Comparison of ENCODE assay signal across 8 cellular contexts in the genomic region with DNA sequence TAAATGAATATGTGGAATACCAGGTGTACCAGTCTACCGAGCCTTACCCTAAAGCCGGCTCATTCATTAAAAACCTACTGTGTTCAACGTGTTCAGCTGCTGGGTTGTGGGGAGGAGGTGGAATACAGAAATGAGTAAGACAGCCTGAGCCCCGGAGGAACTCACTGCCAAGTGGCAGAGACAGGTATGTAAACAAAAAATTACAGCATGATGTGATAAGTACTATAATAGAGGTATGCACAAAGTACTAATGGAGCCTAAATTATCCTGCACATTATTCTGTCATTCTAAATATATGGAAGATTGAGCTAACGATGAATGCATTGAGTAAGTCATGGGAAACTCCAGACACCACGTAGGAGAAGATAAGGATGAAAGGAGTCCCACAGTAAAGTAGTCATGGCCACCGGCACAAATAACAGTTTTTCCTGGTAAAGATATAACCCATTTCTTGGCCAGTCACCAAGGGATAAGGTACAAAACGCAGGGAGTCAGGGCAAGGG. TPM values are rescaled to one million over a fixed set of nuclear protein-coding genes. Genes with fewer than 3 reads are reported as not detected.
A peak's percentile ranks its signal among the peaks of the same experiment; 100 is the strongest.
DNase-seq lines count a peak whose midpoint lies in the region; ATAC-seq and TF ChIP-seq lines count a peak whose summit lies in the region.

No MANE protein-coding gene starts in this region.

- POLR2A ChIA-PET in SK-N-SH (lab: Yijun Ruan, JAX): no interaction called here
- POLR2A ChIA-PET in naive thymus-derived CD8-positive, alpha-beta T cell (lab: Charles Lee): interaction anchor here (0.6 kb wide), 1 partner anchor 177 kb away, joined by 3 read pairs; no protein-coding TSS in a partner anchor

- no peak for TF ChIP-seq RAD21 in SK-N-SH (IDR thresholded peaks at IDR 0.05; ENCODE audit: low read length)

- H3K27ac Mint-ChIP-seq in naive thymus-derived CD8-positive, alpha-beta T cell: no peak overlapping the region

- ATAC-seq in HG02885 (IDR thresholded peaks at IDR 0.05; ENCODE audit: poor library complexity, unreplicated experiment): peak; percentile 61
- ATAC-seq in naive thymus-derived CD8-positive, alpha-beta T cell: no peak

- H3K36me3 ChIP-seq in SK-N-SH (replicated peaks in 1 of 2; ENCODE audit: control insufficient read depth in 1 of 2, insufficient read depth in 2 of 2, low read length in 1 of 2) (no peaks in the 10 kb centered on the region), transverse colon (no peaks in the 10 kb centered on the region)

- H3K4me3 Mint-ChIP-seq in naive thymus-derived CD8-positive, alpha-beta T cell: peak overlapping the region in 3 of 10 donors; percentile 3 to 63 (median 54)

- no peak overlapping the region for H3K4me3 ChIP-seq in SK-N-SH (ENCODE audit: low read depth in 2 of 2, low read length in 1 of 2)
- H3K4me3 ChIP-seq in transverse colon: peak overlapping the region in 3 of 4 donors; percentile 7 to 24 (median 8)

- no peaks in the 10 kb centered on the region for H3K36me3 Mint-ChIP-seq in naive thymus-derived CD8-positive, alpha-beta T cell

- CTCF ChIA-PET in SK-N-SH (lab: Yijun Ruan, JAX): no interaction called here

- H3K4me2 ChIP-seq in SK-N-SH: no peak overlapping the region

- intact Hi-C loops in transverse colon (cut with DNase I; ENCODE audit: low total_unique reads): no loop called here

- in situ Hi-C loops in transverse colon (cut with MboI; ENCODE audit: low pct_ligation_motif_present in 1 of 4, low pct_unique_long_range_greater_than_20kb in 1 of 4, low sequenced_read_pairs in 3 of 4): no loop called here

- WGBS in SK-N-SH (ENCODE audit: low lambda C conversion rate): 42% methylated on average over 8 of the region's 8 CpGs
- WGBS in transverse colon (ENCODE audit: low coverage in 1 of 2), 2 donors: 32 to 39% methylated on average over 6 to 8 of the region's 8 CpGs

- TF ChIP-seq POLR2A in transverse colon (IDR thresholded peaks at IDR 0.05): no peak

- H3K27me3 Mint-ChIP-seq in naive thymus-derived CD8-positive, alpha-beta T cell: no peaks in the 10 kb centered on the region

- TF ChIP-seq EP300 in SK-N-SH (IDR thresholded peaks at IDR 0.05; ENCODE audit: borderline replicate concordance in 1 of 2, low read depth in 1 of 2, low read length in 1 of 2) (no peak), transverse colon (IDR thresholded peaks at IDR 0.05; ENCODE audit: low read depth) (no peak)

- H2AFZ ChIP-seq in SK-N-SH (ENCODE audit: low read depth): 0 out of 2 replicates have a peak overlapping the region, but pooled peaks have one; percentile 35

- H3K79me2 ChIP-seq in SK-N-SH (ENCODE audit: insufficient read depth): no peaks in the 10 kb centered on the region

- H3K4me1 Mint-ChIP-seq in naive thymus-derived CD8-positive, alpha-beta T cell: peaks cover 0 to 3% (median 1%) of the 10 kb centered on the region in 4 donors

- peak; percentile 19 to 37 for DNase-seq in stimulated activated CD4-positive, alpha-beta T cell treated with anti-CD3 and anti-CD28 coated beads, Interleukin-2, amount 100 ng/mL, for 24 hours
- DNase-seq in stimulated activated CD4-positive, alpha-beta T cell treated with anti-CD3 and anti-CD28 coated beads, Interleukin-4, amount 100 ng/mL, for 4 hours: no peak
- no peak for DNase-seq in SK-N-SH
- DNase-seq in transverse colon: no peak
- no peak for DNase-seq in naive thymus-derived CD8-positive, alpha-beta T cell
- DNase-seq in NCI-H2171 (lab: John Stamatoyannopoulos, UW): no peak
- DNase-seq in mesenteric fat pad (ENCODE audit: low spot score): no peak

- no peaks in the 10 kb centered on the region for H3K9me3 ChIP-seq in SK-N-SH
- no peaks in the 10 kb centered on the region for H3K9me3 ChIP-seq in transverse colon

- no peaks in the 10 kb centered on the region for H3K9me3 Mint-ChIP-seq in naive thymus-derived CD8-positive, alpha-beta T cell

- H4K20me1 ChIP-seq in SK-N-SH (ENCODE audit: insufficient read depth): no peaks in the 10 kb centered on the region

- H3F3A ChIP-seq in SK-N-SH (replicated peaks; ENCODE audit: insufficient read depth): no peaks in the 10 kb centered on the region

- H3K9ac ChIP-seq in SK-N-SH: no peak overlapping the region

- no peaks in the 10 kb centered on the region for H3K9me2 ChIP-seq in SK-N-SH

- TF ChIP-seq CTCF in SK-N-SH (IDR thresholded peaks at IDR 0.05) (no peak), transverse colon (IDR thresholded peaks at IDR 0.05) (no peak)

- H3K4me1 ChIP-seq in SK-N-SH (ENCODE audit: control insufficient read depth in 1 of 2, insufficient read depth in 2 of 2, low read depth in 1 of 2, low read length in 1 of 2) (no peaks in the 10 kb centered on the region), transverse colon (peaks cover 0 to 11% (median 4%) of the 10 kb centered on the region in 4 donors)

- H3K27ac ChIP-seq in SK-N-SH (ENCODE audit: low read depth in 2 of 2, low read length in 1 of 2): no peak overlapping the region
- H3K27ac ChIP-seq in transverse colon: peak overlapping the region; percentile 66 to 80 (median 72)

- no peaks in the 10 kb centered on the region for H3K27me3 ChIP-seq in SK-N-SH (ENCODE audit: insufficient read depth)
- no peaks in the 10 kb centered on the region for H3K27me3 ChIP-seq in transverse colon

TF ChIP-seq in SK-N-SH, 30 proteins besides CTCF, POLR2A, EP300 and RAD21 (continues in another document):
- TF ChIP-seq SMC3 (IDR thresholded peaks at IDR 0.05; ENCODE audit: low read depth, low read length) (no peak), RFX5 (IDR thresholded peaks at IDR 0.05; ENCODE audit: low read length) (no peak), MEF2A (IDR thresholded peaks at IDR 0.05; ENCODE audit: borderline replicate concordance, low read depth) (no peak), CHD2 (IDR thresholded peaks at IDR 0.05; ENCODE audit: low read length, partially characterized antibody) (no peak), GATA2 (CRISPR knock-in tag; IDR thresholded peaks at IDR 0.05) (no peak), NRF1 (IDR thresholded peaks at IDR 0.05; ENCODE audit: low read depth, low read length) (no peak), EZH2phosphoT487 (IDR thresholded peaks at IDR 0.05; ENCODE audit: borderline replicate concordance, low read depth) (no peak), YY1 (IDR thresholded peaks at IDR 0.05; ENCODE audit: low read depth) (no peak), NFIC (IDR thresholded peaks at IDR 0.05; ENCODE audit: borderline replicate concordance) (no peak), ELF1 (IDR thresholded peaks at IDR 0.05) (no peak)
- TF ChIP-seq, protein P1, sequence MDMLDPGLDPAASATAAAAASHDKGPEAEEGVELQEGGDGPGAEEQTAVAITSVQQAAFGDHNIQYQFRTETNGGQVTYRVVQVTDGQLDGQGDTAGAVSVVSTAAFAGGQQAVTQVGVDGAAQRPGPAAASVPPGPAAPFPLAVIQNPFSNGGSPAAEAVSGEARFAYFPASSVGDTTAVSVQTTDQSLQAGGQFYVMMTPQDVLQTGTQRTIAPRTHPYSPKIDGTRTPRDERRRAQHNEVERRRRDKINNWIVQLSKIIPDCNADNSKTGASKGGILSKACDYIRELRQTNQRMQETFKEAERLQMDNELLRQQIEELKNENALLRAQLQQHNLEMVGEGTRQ (IDR thresholded peaks at IDR 0.05; ENCODE audit: borderline replicate concordance, low read depth, low read length): no peak
- TF ChIP-seq, protein P2, sequence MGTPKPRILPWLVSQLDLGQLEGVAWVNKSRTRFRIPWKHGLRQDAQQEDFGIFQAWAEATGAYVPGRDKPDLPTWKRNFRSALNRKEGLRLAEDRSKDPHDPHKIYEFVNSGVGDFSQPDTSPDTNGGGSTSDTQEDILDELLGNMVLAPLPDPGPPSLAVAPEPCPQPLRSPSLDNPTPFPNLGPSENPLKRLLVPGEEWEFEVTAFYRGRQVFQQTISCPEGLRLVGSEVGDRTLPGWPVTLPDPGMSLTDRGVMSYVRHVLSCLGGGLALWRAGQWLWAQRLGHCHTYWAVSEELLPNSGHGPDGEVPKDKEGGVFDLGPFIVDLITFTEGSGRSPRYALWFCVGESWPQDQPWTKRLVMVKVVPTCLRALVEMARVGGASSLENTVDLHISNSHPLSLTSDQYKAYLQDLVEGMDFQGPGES (IDR thresholded peaks at IDR 0.05; ENCODE audit: low read depth, low read length): no peak
- TF ChIP-seq, protein P3, sequence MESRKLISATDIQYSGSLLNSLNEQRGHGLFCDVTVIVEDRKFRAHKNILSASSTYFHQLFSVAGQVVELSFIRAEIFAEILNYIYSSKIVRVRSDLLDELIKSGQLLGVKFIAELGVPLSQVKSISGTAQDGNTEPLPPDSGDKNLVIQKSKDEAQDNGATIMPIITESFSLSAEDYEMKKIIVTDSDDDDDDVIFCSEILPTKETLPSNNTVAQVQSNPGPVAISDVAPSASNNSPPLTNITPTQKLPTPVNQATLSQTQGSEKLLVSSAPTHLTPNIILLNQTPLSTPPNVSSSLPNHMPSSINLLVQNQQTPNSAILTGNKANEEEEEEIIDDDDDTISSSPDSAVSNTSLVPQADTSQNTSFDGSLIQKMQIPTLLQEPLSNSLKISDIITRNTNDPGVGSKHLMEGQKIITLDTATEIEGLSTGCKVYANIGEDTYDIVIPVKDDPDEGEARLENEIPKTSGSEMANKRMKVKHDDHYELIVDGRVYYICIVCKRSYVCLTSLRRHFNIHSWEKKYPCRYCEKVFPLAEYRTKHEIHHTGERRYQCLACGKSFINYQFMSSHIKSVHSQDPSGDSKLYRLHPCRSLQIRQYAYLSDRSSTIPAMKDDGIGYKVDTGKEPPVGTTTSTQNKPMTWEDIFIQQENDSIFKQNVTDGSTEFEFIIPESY (IDR thresholded peaks at IDR 0.05; ENCODE audit: borderline replicate concordance, low read depth): no peak
- TF ChIP-seq, protein P4, sequence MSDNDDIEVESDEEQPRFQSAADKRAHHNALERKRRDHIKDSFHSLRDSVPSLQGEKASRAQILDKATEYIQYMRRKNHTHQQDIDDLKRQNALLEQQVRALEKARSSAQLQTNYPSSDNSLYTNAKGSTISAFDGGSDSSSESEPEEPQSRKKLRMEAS (IDR thresholded peaks at IDR 0.05; ENCODE audit: low read depth): no peak
- TF ChIP-seq, protein P5, sequence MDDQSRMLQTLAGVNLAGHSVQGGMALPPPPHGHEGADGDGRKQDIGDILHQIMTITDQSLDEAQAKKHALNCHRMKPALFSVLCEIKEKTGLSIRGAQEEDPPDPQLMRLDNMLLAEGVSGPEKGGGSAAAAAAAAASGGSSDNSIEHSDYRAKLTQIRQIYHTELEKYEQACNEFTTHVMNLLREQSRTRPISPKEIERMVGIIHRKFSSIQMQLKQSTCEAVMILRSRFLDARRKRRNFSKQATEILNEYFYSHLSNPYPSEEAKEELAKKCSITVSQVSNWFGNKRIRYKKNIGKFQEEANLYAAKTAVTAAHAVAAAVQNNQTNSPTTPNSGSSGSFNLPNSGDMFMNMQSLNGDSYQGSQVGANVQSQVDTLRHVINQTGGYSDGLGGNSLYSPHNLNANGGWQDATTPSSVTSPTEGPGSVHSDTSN (IDR thresholded peaks at IDR 0.05): no peak

RNA-seq across cellular contexts. Expression of a gene that starts 6.9 kb away (rescaled TPM):
- 0.84 and 1.2 TPM in 2 replicates for polyA plus RNA-seq in SK-N-SH (2012; rRNA removed)
- 0.35 and 0.53 TPM in 2 replicates for polyA plus RNA-seq in SK-N-SH (2012; cell fraction: cytosol; rRNA removed)
- polyA plus RNA-seq in SK-N-SH (2012; cell fraction: nucleus; rRNA removed): 0.72 and 1.6 TPM in 2 replicates
- total RNA-seq in transverse colon (100 to 1,000 TPM; 119 to 199 (median 181) TPM), mesenteric fat pad (2.3 TPM)
- total RNA-seq in naive thymus-derived CD8-positive, alpha-beta T cell: 1 to 10 TPM; 5.0 to 7.4 TPM
- 10 to 100 TPM in 1 of 3 donors, 1 to 10 TPM in 2; 2.3 to 14.0 (median 7.2) TPM for polyA plus RNA-seq in naive thymus-derived CD8-positive, alpha-beta T cell

Comparison
In these comparisons a context has a peak if more than half of its experiments do, and no peak if none do; other contexts are left out.
1. DNase-seq: peak in stimulated activated CD4-positive, alpha-beta T cell treated with anti-CD3 and anti-CD28 coated beads, Interleukin-2, amount 100 ng/mL, for 24 hours (2 of 2); none in stimulated activated CD4-positive, alpha-beta T cell treated with anti-CD3 and anti-CD28 coated beads, Interleukin-4, amount 100 ng/mL, for 4 hours (0 of 2), SK-N-SH (single experiment), transverse colon (single experiment), naive thymus-derived CD8-positive, alpha-beta T cell (0 of 10), NCI-H2171 (single experiment) and mesenteric fat pad (single experiment).
2. H3K27ac ChIP-seq: peak in transverse colon (4 of 4); none in SK-N-SH (0 of 2).
3. H3K4me3 ChIP-seq: peak in transverse colon (3 of 4); none in SK-N-SH (0 of 2).
4. RNA of a gene that starts 6.9 kb away (total RNA-seq): 119 to 199 TPM in transverse colon; 5.0 to 7.4 TPM in naive thymus-derived CD8-positive, alpha-beta T cell and 2.3 TPM in mesenteric fat pad (single experiment); every median in the first group is over 10 times any median in the second.